In genomic region chr12:120249266-120249874, GRCh38 we compare ENCODE assay signal across 12 cellular contexts. TPM values are rescaled to one million over a fixed set of nuclear protein-coding genes. Genes with fewer than 3 reads are reported as not detected.
DNase-seq lines count a peak whose midpoint lies in the region; ATAC-seq and TF ChIP-seq lines count a peak whose summit lies in the region.
"Had no signal": no experiment of that assay in that cellular context is flagged by ENCODE, and none has a peak within 500 bp of the region (broad histone marks: within the 10 kb centered on the region; RNA-seq: fewer than 3 reads in every experiment).

No MANE protein-coding gene starts in this region.

- peak overlapping the region in 1 of 2 experiments; percentile 63 for H3K4me3 ChIP-seq in mesenchymal stem cell (ENCODE audit: insufficient read depth in 1 of 2, low read depth in 1 of 2, low read length in 2 of 2)

- H2BK120ac ChIP-seq in mesenchymal stem cell (ENCODE audit: low read depth, low read length) = no peak overlapping the region

- no peaks in the 10 kb centered on the region for H3K79me1 ChIP-seq in mesenchymal stem cell (replicated peaks; ENCODE audit: low read length, poor library complexity, severe bottlenecking)

- H3K36me3 ChIP-seq in mesenchymal stem cell (ENCODE audit: control insufficient read depth in 1 of 2, insufficient read depth in 2 of 2, low read depth in 1 of 2, low read length in 2 of 2) = peaks cover 3 to 35% of the 10 kb centered on the region in 2 experiments

- no peak overlapping the region for H3K4me2 ChIP-seq in mesenchymal stem cell (ENCODE audit: low read length, poor library complexity, severe bottlenecking)

- peaks cover 60% of the 10 kb centered on the region for H3K36me3 Mint-ChIP-seq in activated naive CD4-positive, alpha-beta T cell treated with anti-CD3 and anti-CD28 coated beads, Interleukin-2, amount 10 ng/mL, durations not matched to agents 7 days and 5 days
- H3K36me3 Mint-ChIP-seq in brain (peaks cover 7% of the 10 kb centered on the region), type B pancreatic cell (peaks cover 8% of the 10 kb centered on the region)

- H2BK5ac ChIP-seq in mesenchymal stem cell (ENCODE audit: low read depth, low read length, poor library complexity, severe bottlenecking) = no peak overlapping the region

- peak overlapping the region in 1 of 2 experiments; percentile 39 for H3K14ac ChIP-seq in mesenchymal stem cell (ENCODE audit: low read length in 2 of 2)

- no peaks in the 10 kb centered on the region for H3K27me3 ChIP-seq in mesenchymal stem cell (ENCODE audit: control insufficient read depth in 1 of 2, insufficient read depth in 1 of 2, low read length in 2 of 2)

- H3K27ac ChIP-seq in mesenchymal stem cell (ENCODE audit: low read length, poor library complexity, severe bottlenecking) = no peak overlapping the region
- H3K27ac ChIP-seq: C4-2B had no signal

- 61% methylated on average over 3 of the region's 4 CpGs for WGBS in mesenchymal stem cell

- peak overlapping the region; percentile 56 for H3K27ac Mint-ChIP-seq in activated naive CD4-positive, alpha-beta T cell treated with anti-CD3 and anti-CD28 coated beads, Interleukin-2, amount 10 ng/mL, durations not matched to agents 7 days and 5 days
- H3K27ac Mint-ChIP-seq in brain (peak overlapping the region in 3 of 5 experiments; percentile 30 to 79 (median 48)), type B pancreatic cell (peak overlapping the region; percentile 9)

- peak overlapping the region; percentile 55 for H2BK15ac ChIP-seq in mesenchymal stem cell (ENCODE audit: low read depth, poor library complexity, severe bottlenecking)

- H3K4me1 ChIP-seq in mesenchymal stem cell (ENCODE audit: control insufficient read depth, insufficient read depth, low read depth, low read length) = peaks cover 31% of the 10 kb centered on the region

- no peak overlapping the region for H2AFZ ChIP-seq in mesenchymal stem cell (ENCODE audit: low read depth, low read length)

- DNase-seq in activated naive CD4-positive, alpha-beta T cell treated with anti-CD3 and anti-CD28 coated beads, Interleukin-2, amount 10 ng/mL, durations not matched to agents 7 days and 5 days = no peak
- no peak for DNase-seq in activated naive CD4-positive, alpha-beta T cell treated with anti-CD3 and anti-CD28 coated beads, Interleukin-2, amount 50 U/mL, for 16 hours
- DNase-seq in mesenchymal stem cell (peak; percentile 58), type B pancreatic cell (ENCODE audit: extremely low spot score, unreplicated experiment) (no peak), DMS53 treated with DMSO at 0.1 percent for 48 hours (lab: John Stamatoyannopoulos, UW; ENCODE audit: unreplicated experiment) (no peak)
- DNase-seq: activated effector memory CD4-positive, alpha-beta T cell treated with anti-CD3 and anti-CD28 coated beads, Interleukin-2, amount 50 U/mL, for 16 hours; SIG-M5 had no signal

- peak overlapping the region; percentile 29 to 52 for H3K4ac ChIP-seq in mesenchymal stem cell (ENCODE audit: low read depth in 1 of 2, low read length in 2 of 2)

- peak overlapping the region; percentile 59 for H3K9ac ChIP-seq in mesenchymal stem cell (ENCODE audit: low read length)

- H2BK12ac ChIP-seq in mesenchymal stem cell (ENCODE audit: low read length in 2 of 2) = peak overlapping the region; percentile 34 to 80

- H4K91ac ChIP-seq in mesenchymal stem cell (ENCODE audit: low read length) = peak overlapping the region; percentile 87

- H2AK5ac ChIP-seq in mesenchymal stem cell (ENCODE audit: low read length, severe bottlenecking) = peak overlapping the region; percentile 8

- H3K18ac ChIP-seq in mesenchymal stem cell (ENCODE audit: low read depth in 1 of 2, low read length in 2 of 2) = peak overlapping the region; percentile 37 to 79

- TF ChIP-seq CTCF in brain (conservative IDR thresholded peaks at IDR 0.05) (no peak), type B pancreatic cell (conservative IDR thresholded peaks at IDR 0.05) (no peak)

- peaks cover 79% of the 10 kb centered on the region for H3K4me1 Mint-ChIP-seq in activated naive CD4-positive, alpha-beta T cell treated with anti-CD3 and anti-CD28 coated beads, Interleukin-2, amount 10 ng/mL, durations not matched to agents 7 days and 5 days
- H3K4me1 Mint-ChIP-seq in brain = peaks cover 53% of the 10 kb centered on the region
- peaks cover 35% of the 10 kb centered on the region for H3K4me1 Mint-ChIP-seq in type B pancreatic cell (ENCODE audit: unreplicated experiment)

- H3K27me3 Mint-ChIP-seq in activated naive CD4-positive, alpha-beta T cell treated with anti-CD3 and anti-CD28 coated beads, Interleukin-2, amount 10 ng/mL, durations not matched to agents 7 days and 5 days = no peaks in the 10 kb centered on the region
- no peaks in the 10 kb centered on the region for H3K27me3 Mint-ChIP-seq in brain
- no peaks in the 10 kb centered on the region for H3K27me3 Mint-ChIP-seq in type B pancreatic cell
- H3K27me3 Mint-ChIP-seq: progenitor cell of endocrine pancreas had no signal

- H3K23ac ChIP-seq in mesenchymal stem cell (ENCODE audit: low read length in 2 of 2) = no peak overlapping the region

- peak overlapping the region; percentile 54 for H3K4me3 Mint-ChIP-seq in activated naive CD4-positive, alpha-beta T cell treated with anti-CD3 and anti-CD28 coated beads, Interleukin-2, amount 10 ng/mL, durations not matched to agents 7 days and 5 days
- H3K4me3 Mint-ChIP-seq in brain = peak overlapping the region in 1 of 5 experiments; percentile 20
- no peak overlapping the region for H3K4me3 Mint-ChIP-seq in type B pancreatic cell

- H4K8ac ChIP-seq in mesenchymal stem cell (ENCODE audit: low read length) = peak overlapping the region; percentile 81

- CTCF ChIA-PET in activated naive CD4-positive, alpha-beta T cell treated with anti-CD3 and anti-CD28 coated beads, Interleukin-2, amount 10 ng/mL, durations not matched to agents 7 days and 5 days (lab: Charles Lee) = interaction anchor here (3.7 to 30.5 kb wide), 3 partner anchors 12 to 23 kb away, joined by 27 to 773 read pairs (median 73); partner anchors contain the start of gene PXN

- ATAC-seq in HG03520 (IDR thresholded peaks at IDR 0.05; ENCODE audit: unreplicated experiment) = no peak
- ATAC-seq in GM18867 (IDR thresholded peaks at IDR 0.05; ENCODE audit: unreplicated experiment) = no peak

- no peaks in the 10 kb centered on the region for H3K9me3 Mint-ChIP-seq in activated naive CD4-positive, alpha-beta T cell treated with anti-CD3 and anti-CD28 coated beads, Interleukin-2, amount 10 ng/mL, durations not matched to agents 7 days and 5 days
- H3K9me3 Mint-ChIP-seq in brain (no peaks in the 10 kb centered on the region), type B pancreatic cell (no peaks in the 10 kb centered on the region)

- no peaks in the 10 kb centered on the region for H3K9me3 ChIP-seq in mesenchymal stem cell (ENCODE audit: control insufficient read depth, low read length)

RNA-seq across cellular contexts. Expression of gene PXN, which starts 16.2 kb away (rescaled TPM):
- polyA plus RNA-seq in brain (ENCODE audit: insufficient read depth, low read depth, low replicate concordance) = 60.2 TPM
- polyA plus RNA-seq in mesenchymal stem cell (2013, experiment 1 of 2) = 90.4 TPM
- 88.1 TPM for polyA plus RNA-seq in mesenchymal stem cell (2013, experiment 2 of 2)
- 60.7 and 127 TPM in 2 replicates for total RNA-seq in type B pancreatic cell (ENCODE audit: low replicate concordance)

RNA-seq across cellular contexts. Expression of gene RNU4-2, which starts 42.3 kb away (rescaled TPM):
- not detected for polyA plus RNA-seq in brain (ENCODE audit: insufficient read depth, low read depth, low replicate concordance)
- not detected for polyA plus RNA-seq in mesenchymal stem cell (2013, experiment 1 of 2)
- polyA plus RNA-seq in mesenchymal stem cell (2013, experiment 2 of 2) = not detected
- 6,693 and 9,065 TPM in 2 replicates for total RNA-seq in type B pancreatic cell (ENCODE audit: low replicate concordance)

RNA-seq across cellular contexts. Expression of gene RNU4-1, which starts 43.7 kb away (rescaled TPM):
- not detected for polyA plus RNA-seq in brain (ENCODE audit: insufficient read depth, low read depth, low replicate concordance)
- not detected for polyA plus RNA-seq in mesenchymal stem cell (2013, experiment 1 of 2)
- polyA plus RNA-seq in mesenchymal stem cell (2013, experiment 2 of 2) = not detected
- 4,376 and 7,253 TPM in 2 replicates for total RNA-seq in type B pancreatic cell (ENCODE audit: low replicate concordance)

RNA-seq across cellular contexts. Expression of gene RPLP0, which starts 48.5 kb away (rescaled TPM):
- 2,030 TPM for polyA plus RNA-seq in brain (ENCODE audit: insufficient read depth, low read depth, low replicate concordance)
- 3,349 TPM for polyA plus RNA-seq in mesenchymal stem cell (2013, experiment 1 of 2)
- polyA plus RNA-seq in mesenchymal stem cell (2013, experiment 2 of 2) = 3,313 TPM
- 2,585 and 2,806 TPM in 2 replicates for total RNA-seq in type B pancreatic cell (ENCODE audit: low replicate concordance)

RNA-seq across cellular contexts. Expression of gene SIRT4, which starts 52.8 kb away (rescaled TPM):
- polyA plus RNA-seq in brain (ENCODE audit: insufficient read depth, low read depth, low replicate concordance) = 2.0 TPM
- 0.99 TPM for polyA plus RNA-seq in mesenchymal stem cell (2013, experiment 1 of 2)
- 0.85 TPM for polyA plus RNA-seq in mesenchymal stem cell (2013, experiment 2 of 2)
- total RNA-seq in type B pancreatic cell (ENCODE audit: low replicate concordance) = 2.0 and 2.7 TPM in 2 replicates
